8 cellular contexts compared by ENCODE assay signal in genomic region chr16:28291651-28292626, GRCh38. TPM values are rescaled to one million over a fixed set of nuclear protein-coding genes. Genes with fewer than 3 reads are reported as not detected.
A peak's percentile ranks its signal among the peaks of the same experiment; 100 is the strongest.
DNase-seq lines count a peak whose midpoint lies in the region; ATAC-seq and TF ChIP-seq lines count a peak whose summit lies in the region.

Gene SBK1, plus strand, starts transcription at chr16:28292525. Its CDS starts 24,867 bp downstream, at chr16:28317392.

- H3K36me3 ChIP-seq in mucosa of descending colon (ENCODE audit: low read depth) = no peaks in the 10 kb centered on the region

- H3K4me1 Mint-ChIP-seq in endothelial cell (ENCODE audit: unreplicated experiment) = peaks cover 16% of the 10 kb centered on the region

- intact Hi-C loops in mucosa of descending colon (cut with DNase I, micrococcal nuclease) = no loop called here

- H3K36me3 Mint-ChIP-seq in endothelial cell (ENCODE audit: low read depth, unreplicated experiment) = no peaks in the 10 kb centered on the region

- ATAC-seq in GM19455 (IDR thresholded peaks at IDR 0.05; ENCODE audit: unreplicated experiment) = peak; percentile 85
- ATAC-seq in mucosa of descending colon = peak; percentile 98

- peaks cover 11% of the 10 kb centered on the region for H3K27me3 Mint-ChIP-seq in endothelial cell (ENCODE audit: unreplicated experiment)

- no peaks in the 10 kb centered on the region for H3K9me3 ChIP-seq in mucosa of descending colon

- no peaks in the 10 kb centered on the region for H3K9me3 Mint-ChIP-seq in endothelial cell (ENCODE audit: unreplicated experiment)

- H3K27ac Mint-ChIP-seq in endothelial cell (ENCODE audit: unreplicated experiment) = no peak within 1 kb of the TSS

- peaks cover 15% of the 10 kb centered on the region for H3K4me1 ChIP-seq in mucosa of descending colon (ENCODE audit: low read depth)

- peak within 1 kb of the TSS; percentile 96 for H3K4me3 Mint-ChIP-seq in endothelial cell (ENCODE audit: unreplicated experiment)

- no peak within 1 kb of the TSS for H3K4me3 ChIP-seq in mucosa of descending colon

- peak in 13 of 14 donors; percentile 4 to 85 (median 62) for DNase-seq in C1 segment of cervical spinal cord (lab: John Stamatoyannopoulos, UW)
- peak; percentile 38 for DNase-seq in HT1080 (ENCODE audit: low read depth)
- peak; percentile 66 for DNase-seq in NOMO-1 treated with dmso at 0.1 percent for 144 hours (lab: John Stamatoyannopoulos, UW; ENCODE audit: unreplicated experiment)
- DNase-seq in activated CD8-positive, alpha-beta memory T cell treated with anti-CD3 and anti-CD28 coated beads, Interleukin-2, amount 50 U/mL, for 24 hours (ENCODE audit: extremely low read depth) = peak; percentile 37
- peak; percentile 82 for DNase-seq in endothelial cell (ENCODE audit: low spot score)
- DNase-seq in mucosa of descending colon = peak; percentile 81 to 88 (median 83)
- peak; percentile 53 to 75 for DNase-seq in stimulated activated CD8-positive, alpha-beta memory T cell treated with anti-CD3 and anti-CD28 coated beads, Interleukin-4, amount 100 ng/mL, for 1 hour (ENCODE audit: low read depth in 2 of 2, low spot score in 1 of 2)

- no peak for TF ChIP-seq CTCF in endothelial cell (IDR thresholded peaks at IDR 0.05; ENCODE audit: unreplicated experiment)
- TF ChIP-seq CTCF in mucosa of descending colon (IDR thresholded peaks at IDR 0.05) = no peak

RNA-seq across cellular contexts. Expression of gene SBK1, which starts in this region (rescaled TPM):
- total RNA-seq in HT1080 (2014; rRNA removed; shearing (Covaris generic)) = 0.02 and 0.10 TPM in 2 replicates
- 0.06 and 0.12 TPM in 2 replicates for polyA plus RNA-seq in HT1080 (2015; cell fraction: cytosol; rRNA removed)
- 0.14 TPM in 1 of 2 replicates, not detected in the other for polyA plus RNA-seq in HT1080 (2015; cell fraction: nucleus; rRNA removed)
- 22.9 TPM for total RNA-seq in endothelial cell (ENCODE audit: unreplicated experiment)
- total RNA-seq in mucosa of descending colon = 1 to 10 TPM in 1 of 3 donors, under 1 TPM in 2; 0.28 to 1.8 (median 0.52) TPM

Comparison
In these comparisons a context has a peak if more than half of its experiments do, and no peak if none do; other contexts are left out.
1. Peak in DNase-seq in HT1080; RNA of the gene not detected or under 1 TPM.